22 cellular contexts compared by ENCODE assay signal in the genomic region with DNA sequence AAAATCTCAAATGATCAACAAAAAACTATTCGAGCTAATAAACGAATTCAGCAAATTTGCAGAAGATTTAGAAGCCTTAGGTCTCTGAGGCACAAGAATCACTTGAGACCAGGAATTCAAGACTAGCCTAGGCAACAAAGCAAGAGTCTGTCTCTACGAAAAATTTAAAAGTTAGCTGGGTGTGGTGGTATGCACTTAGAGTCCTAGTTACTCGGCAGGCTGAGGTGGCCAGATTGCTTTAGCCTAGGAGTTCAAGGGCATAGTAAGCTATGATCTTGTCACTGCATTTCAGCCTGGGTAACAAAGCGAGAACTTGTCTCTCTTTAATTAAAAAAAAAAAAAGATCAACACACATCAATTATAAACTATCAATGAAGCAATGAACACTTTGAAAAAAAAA. TPM values are rescaled to one million over a fixed set of nuclear protein-coding genes. Genes with fewer than 3 reads are reported as not detected.
DNase-seq lines count a peak whose midpoint lies in the region; ATAC-seq, FAIRE-seq and TF ChIP-seq lines count a peak whose summit lies in the region.
"Had no signal": no experiment of that assay in that cellular context is flagged by ENCODE, and none has a peak within 500 bp of the region (broad histone marks: within the 10 kb centered on the region; RNA-seq: fewer than 3 reads in every experiment).

No MANE protein-coding gene starts in this region.

- H3K4me1 Mint-ChIP-seq in activated CD4-positive, alpha-beta T cell treated with anti-CD3 and anti-CD28 coated beads, Interleukin-2, amount 10 ng/mL, durations not matched to agents 24 days and 14 days, result peaks cover 10% of the 10 kb centered on the region
- peaks cover 10% of the 10 kb centered on the region for H3K4me1 Mint-ChIP-seq in activated CD8-positive, alpha-beta memory T cell treated with anti-CD3 and anti-CD28 coated beads, Interleukin-2, amount 10 ng/mL, durations not matched to agents 7 days and 5 days
- H3K4me1 Mint-ChIP-seq: B cell had no signal

- H3K4me2 ChIP-seq in K562 (ENCODE audit: insufficient read depth, low read length), result no peak overlapping the region
- H3K4me2 ChIP-seq: A549; BLaER1 treated with 17β-estradiol and CSF1 and Interleukin-3, amounts not matched to agents 10 nM and 100 nM had no signal

- no peak overlapping the region for H3K27ac ChIP-seq in K562 (ENCODE audit: extremely low read depth, low read depth, low read length)
- H3K27ac ChIP-seq in left lung, result no peak overlapping the region
- H3K27ac ChIP-seq in transverse colon, result no peak overlapping the region
- H3K27ac ChIP-seq: 22Rv1; A549; BLaER1 treated with 17β-estradiol and CSF1 and Interleukin-3, amounts not matched to agents 10 nM and 100 nM; C4-2B had no signal

- WGBS in K562 (ENCODE audit: insufficient coverage, low coverage, missing lambda C conversion rate), result 50% methylated on average over 5 of the region's 5 CpGs
- 87 to 100% methylated on average over 2 to 5 of the region's 5 CpGs for WGBS in transverse colon (ENCODE audit: low coverage in 1 of 2), 2 donors

- H3K27me3 ChIP-seq in K562 (ENCODE audit: control insufficient read depth in 2 of 2, insufficient read depth in 2 of 2, low read length in 2 of 2) (no peaks in the 10 kb centered on the region), left lung (no peaks in the 10 kb centered on the region), transverse colon (no peaks in the 10 kb centered on the region)
- H3K27me3 ChIP-seq: BLaER1 treated with 17β-estradiol and CSF1 and Interleukin-3, amounts not matched to agents 10 nM and 100 nM had no signal

- H4K20me1 ChIP-seq in K562 (replicated peaks; ENCODE audit: control insufficient read depth, insufficient read depth, low read length), result no peaks in the 10 kb centered on the region
- H4K20me1 ChIP-seq: BLaER1 treated with 17β-estradiol and CSF1 and Interleukin-3, amounts not matched to agents 10 nM and 100 nM had no signal

- no peak overlapping the region for H3K4me3 Mint-ChIP-seq in activated CD4-positive, alpha-beta T cell treated with anti-CD3 and anti-CD28 coated beads, Interleukin-2, amount 10 ng/mL, durations not matched to agents 24 days and 14 days
- H3K4me3 Mint-ChIP-seq in activated CD8-positive, alpha-beta memory T cell treated with anti-CD3 and anti-CD28 coated beads, Interleukin-2, amount 10 ng/mL, durations not matched to agents 7 days and 5 days, result no peak overlapping the region
- H3K4me3 Mint-ChIP-seq: B cell; CD4-positive, alpha-beta T cell; CD8-positive, alpha-beta T cell had no signal

- intact Hi-C loops in activated CD4-positive, alpha-beta T cell treated with anti-CD3 and anti-CD28 coated beads, Interleukin-2, amount 10 ng/mL, durations not matched to agents 24 days and 14 days (cut with micrococcal nuclease), result no loop called here
- intact Hi-C loops in K562 (cut with micrococcal nuclease), result no loop called here
- intact Hi-C loops in left lung (cut with DNase I), result no loop called here
- intact Hi-C loops in transverse colon (cut with DNase I; ENCODE audit: low total_unique reads), result no loop called here

- H3K27me3 Mint-ChIP-seq in activated CD4-positive, alpha-beta T cell treated with anti-CD3 and anti-CD28 coated beads, Interleukin-2, amount 10 ng/mL, durations not matched to agents 24 days and 14 days, result no peaks in the 10 kb centered on the region
- H3K27me3 Mint-ChIP-seq in activated CD8-positive, alpha-beta memory T cell treated with anti-CD3 and anti-CD28 coated beads, Interleukin-2, amount 10 ng/mL, durations not matched to agents 7 days and 5 days, result peaks cover 4% of the 10 kb centered on the region
- H3K27me3 Mint-ChIP-seq: CD4-positive, alpha-beta T cell had no signal

- peaks cover 13% of the 10 kb centered on the region; the same call in 2 of the 3 replicates for H3K79me2 ChIP-seq in K562 (ENCODE audit: control insufficient read depth, insufficient read depth, low read length)

- no peak for TF ChIP-seq RAD21 in K562 (CRISPR knock-in tag; conservative IDR thresholded peaks at IDR 0.05 in 1 of 2, IDR thresholded peaks at IDR 0.05 in 1 of 2)

- no peaks in the 10 kb centered on the region for H3K9me1 ChIP-seq in K562 (ENCODE audit: control insufficient read depth, insufficient read depth, low read length)

- POLR2A ChIA-PET in K562 (lab: Yijun Ruan, JAX), result no interaction called here

- peaks cover 6% of the 10 kb centered on the region for H3K9me3 Mint-ChIP-seq in activated CD4-positive, alpha-beta T cell treated with anti-CD3 and anti-CD28 coated beads, Interleukin-2, amount 10 ng/mL, durations not matched to agents 24 days and 14 days
- H3K9me3 Mint-ChIP-seq in activated CD8-positive, alpha-beta memory T cell treated with anti-CD3 and anti-CD28 coated beads, Interleukin-2, amount 10 ng/mL, durations not matched to agents 7 days and 5 days (ENCODE audit: low read depth), result peaks cover 2% of the 10 kb centered on the region
- H3K9me3 Mint-ChIP-seq: CD4-positive, alpha-beta T cell; CD8-positive, alpha-beta T cell had no signal

- no TSS peak for BruUV-seq in K562 (replicated peaks; lab: Mats Ljungman, UMichigan)

- no peaks in the 10 kb centered on the region for H3K36me3 Mint-ChIP-seq in activated CD4-positive, alpha-beta T cell treated with anti-CD3 and anti-CD28 coated beads, Interleukin-2, amount 10 ng/mL, durations not matched to agents 24 days and 14 days (ENCODE audit: low read depth)
- H3K36me3 Mint-ChIP-seq in activated CD8-positive, alpha-beta memory T cell treated with anti-CD3 and anti-CD28 coated beads, Interleukin-2, amount 10 ng/mL, durations not matched to agents 7 days and 5 days, result peaks cover 6% of the 10 kb centered on the region
- H3K36me3 Mint-ChIP-seq: CD8-positive, alpha-beta T cell had no signal

- TF ChIP-seq EP300 in K562 (IDR thresholded peaks at IDR 0.05; ENCODE audit: low read length) (no peak), transverse colon (IDR thresholded peaks at IDR 0.05; ENCODE audit: low read depth) (no peak)

- no peaks in the 10 kb centered on the region for H3K36me3 ChIP-seq in K562 (ENCODE audit: control insufficient read depth, insufficient read depth, low read length)
- no peaks in the 10 kb centered on the region for H3K36me3 ChIP-seq in left lung
- H3K36me3 ChIP-seq in transverse colon, result no peaks in the 10 kb centered on the region
- H3K36me3 ChIP-seq: BLaER1 treated with 17β-estradiol and CSF1 and Interleukin-3, amounts not matched to agents 10 nM and 100 nM had no signal

- peak; percentile 10 for DNase-seq in activated CD4-positive, alpha-beta T cell treated with anti-CD3 and anti-CD28 coated beads, Interleukin-2, amount 10 ng/mL, durations not matched to agents 24 days and 14 days
- no peak for DNase-seq in activated CD4-positive, alpha-beta T cell treated with anti-CD3 and anti-CD28 coated beads for 48 hours
- DNase-seq in K562 (ENCODE audit: extremely low read depth in 1 of 4, low spot score in 3 of 4) (no peak), left lung (no peak), transverse colon (no peak)
- DNase-seq in activated CD8-positive, alpha-beta memory T cell treated with anti-CD3 and anti-CD28 coated beads, Interleukin-2, amount 10 ng/mL, durations not matched to agents 7 days and 5 days, result no peak
- DNase-seq: AML-193; Caco-2; Calu3; CD4-positive, alpha-beta T cell; CD8-positive, alpha-beta T cell; DMS79 treated with DMSO at 0.1 percent for 48 hours; GF-D8 had no signal

- no peak overlapping the region for H3K27ac Mint-ChIP-seq in activated CD4-positive, alpha-beta T cell treated with anti-CD3 and anti-CD28 coated beads, Interleukin-2, amount 10 ng/mL, durations not matched to agents 24 days and 14 days
- no peak overlapping the region for H3K27ac Mint-ChIP-seq in activated CD8-positive, alpha-beta memory T cell treated with anti-CD3 and anti-CD28 coated beads, Interleukin-2, amount 10 ng/mL, durations not matched to agents 7 days and 5 days
- H3K27ac Mint-ChIP-seq: B cell; CD4-positive, alpha-beta T cell; CD8-positive, alpha-beta T cell had no signal

- ATAC-seq in K562 (peak; percentile 50; the same call in 1 of the 3 replicates), left lung (peak; percentile 28), HG03175 (IDR thresholded peaks at IDR 0.05; ENCODE audit: unreplicated experiment) (no peak)
- no peak for ATAC-seq in activated CD8-positive, alpha-beta memory T cell treated with anti-CD3 and anti-CD28 coated beads, Interleukin-2, amount 10 ng/mL, durations not matched to agents 7 days and 5 days
- ATAC-seq: A549; CD8-positive, alpha-beta T cell had no signal

- in situ Hi-C loops in K562 (cut with MboI), result no loop called here
- in situ Hi-C loops in transverse colon (cut with MboI; ENCODE audit: low pct_ligation_motif_present in 1 of 4, low pct_unique_long_range_greater_than_20kb in 1 of 4, low sequenced_read_pairs in 3 of 4), result no loop called here

- TF ChIP-seq POLR2A in K562 (conservative IDR thresholded peaks at IDR 0.05) (no peak), transverse colon (IDR thresholded peaks at IDR 0.05) (no peak)

- no peak for TF ChIP-seq CTCF in K562 (IDR thresholded peaks at IDR 0.05 in 2 of 3, conservative IDR thresholded peaks at IDR 0.05 in 1 of 3; ENCODE audit: insufficient read depth in 2 of 3, low read depth in 1 of 3, low read length in 3 of 3)
- TF ChIP-seq CTCF in left lung (IDR thresholded peaks at IDR 0.05), result no peak
- TF ChIP-seq CTCF in transverse colon (IDR thresholded peaks at IDR 0.05), result no peak

- no peak overlapping the region for H3K4me3 ChIP-seq in K562
- no peak overlapping the region for H3K4me3 ChIP-seq in left lung
- no peak overlapping the region for H3K4me3 ChIP-seq in transverse colon
- H3K4me3 ChIP-seq: A549; BLaER1 treated with 17β-estradiol and CSF1 and Interleukin-3, amounts not matched to agents 10 nM and 100 nM had no signal

- H3K9me3 ChIP-seq in K562 (replicated peaks; ENCODE audit: control insufficient read depth, insufficient read depth, low read depth, low read length) (no peaks in the 10 kb centered on the region), left lung (no peaks in the 10 kb centered on the region), transverse colon (no peaks in the 10 kb centered on the region)
- H3K9me3 ChIP-seq: A549, Caco-2 had no signal

- FAIRE-seq in K562 (lab: Jason Lieb, UNC), result no peak
- FAIRE-seq: A549, G401.6, GM12891 had no signal

- H3K4me1 ChIP-seq in K562 (replicated peaks in 1 of 2; ENCODE audit: control insufficient read depth in 2 of 2, insufficient read depth in 2 of 2, low read length in 2 of 2) (peaks cover 0 to 2% of the 10 kb centered on the region in 2 experiments; a peak in 2 of 5 replicates), left lung (peaks cover 0 to 4% of the 10 kb centered on the region in 2 donors), transverse colon (no peaks in the 10 kb centered on the region)
- H3K4me1 ChIP-seq: A549 had no signal

- H3K9ac ChIP-seq in K562 (ENCODE audit: insufficient read depth in 1 of 2, low read depth in 2 of 2, low read length in 2 of 2), result no peak overlapping the region
- H3K9ac ChIP-seq: BLaER1 treated with 17β-estradiol and CSF1 and Interleukin-3, amounts not matched to agents 10 nM and 100 nM had no signal

- CTCF ChIA-PET in K562 (lab: Yijun Ruan, JAX; ENCODE audit: low intra/inter-chr PET ratio), result no interaction called here
- CTCF ChIA-PET in activated CD8-positive, alpha-beta memory T cell treated with anti-CD3 and anti-CD28 coated beads, Interleukin-2, amount 10 ng/mL, durations not matched to agents 7 days and 5 days (lab: Charles Lee), result no interaction called here

- H2AFZ ChIP-seq in K562 (ENCODE audit: low read depth, low read length), result no peak overlapping the region

RNA-seq across cellular contexts. Expression of gene FAM184A, which starts 34.2 kb away (rescaled TPM):
- 7.5 and 9.0 TPM in 2 replicates for total RNA-seq in activated CD4-positive, alpha-beta T cell treated with anti-CD3 and anti-CD28 coated beads, Interleukin-2, amount 10 ng/mL, durations not matched to agents 24 days and 14 days
- total RNA-seq in K562 (2011; cell fraction: chromatin; rRNA removed; ENCODE audit: low replicate concordance), result 4.1 and 23.9 TPM in 2 replicates
- 2.7 and 4.9 TPM in 2 replicates for total RNA-seq in K562 (2011; cell fraction: nucleolus; rRNA removed)
- 8.4 and 13.0 TPM in 2 replicates for total RNA-seq in K562 (2011; cell fraction: nucleoplasm; rRNA removed)
- 7.8 and 8.4 TPM in 2 replicates for total RNA-seq in K562 (2014; rRNA removed)
- total RNA-seq in K562 (2014; rRNA removed; fragmentation: Illumina TruSeq; extraction: Trizol), result 16.8 and 18.7 TPM in 2 replicates
- 15.1 and 15.7 TPM in 2 replicates for total RNA-seq in K562 (2015; rRNA removed; fragmentation: Illumina TruSeq; extraction: Trizol)
- 9.5 and 13.6 TPM in 2 replicates for total RNA-seq in K562 (2021)
- 10.7 and 13.1 TPM in 2 replicates for polyA plus RNA-seq in K562 (2011; rRNA removed)
- 1.9 and 4.1 TPM in 2 replicates for polyA plus RNA-seq in K562 (2011; cell fraction: cytosol; rRNA removed)
- polyA plus RNA-seq in K562 (2011; cell fraction: nucleus; rRNA removed), result 13.8 and 14.7 TPM in 2 replicates
- 6.3 and 8.8 TPM in 2 replicates for polyA plus RNA-seq in K562 (2012)
- polyA plus RNA-seq in K562 (2014; fragmentation: Illumina TruSeq; extraction: Trizol), result 11.2 and 15.1 TPM in 2 replicates
- 1 to 10 TPM; 6.4 to 9.3 TPM for polyA plus RNA-seq in K562 (2014; fragmentation: Nextera tagmentation; extraction: Ambion mirVana)
- polyA plus RNA-seq in K562 (2014; rRNA removed), result 9.9 and 10.1 TPM in 2 replicates
- 10.7 and 12.1 TPM in 2 replicates for polyA minus RNA-seq in K562 (2011; rRNA and poly(A)+ RNA removed)
- 3.3 and 6.6 TPM in 2 replicates for polyA minus RNA-seq in K562 (2011; cell fraction: cytosol; rRNA and poly(A)+ RNA removed)
- 13.3 and 16.1 TPM in 2 replicates for polyA minus RNA-seq in K562 (2011; cell fraction: nucleus; rRNA and poly(A)+ RNA removed)
- 10 to 100 TPM; 13.3 to 21.7 TPM for total RNA-seq in left lung
- total RNA-seq in transverse colon, result 10 to 100 TPM in 1 of 4 donors, 1 to 10 TPM in 2, under 1 TPM in 1; 0.20 to 13.1 (median 2.9) TPM
- total RNA-seq in activated CD8-positive, alpha-beta memory T cell treated with anti-CD3 and anti-CD28 coated beads, Interleukin-2, amount 10 ng/mL, durations not matched to agents 7 days and 5 days, result 1 to 10 TPM; 3.7 to 6.0 TPM
- polyA plus RNA-seq: BJ had no signal

Comparison
In these comparisons a context has a peak if more than half of its experiments do, and no peak if none do; other contexts are left out.
1. ATAC-seq: peak in K562 (single experiment) and left lung (single experiment); none in activated CD8-positive, alpha-beta memory T cell treated with anti-CD3 and anti-CD28 coated beads, Interleukin-2, amount 10 ng/mL, durations not matched to agents 7 days and 5 days (single experiment) and HG03175 (single experiment).